Comparison of ENCODE assay signal across 12 cellular contexts in genomic region chr13:108855737-108856387, GRCh38.
DNase-seq lines count a peak whose midpoint lies in the region; ATAC-seq and TF ChIP-seq lines count a peak whose summit lies in the region.
"Had no signal": no experiment of that assay in that cellular context is flagged by ENCODE, and none has a peak within 500 bp of the region (broad histone marks: within the 10 kb centered on the region; RNA-seq: fewer than 3 reads in every experiment).

No MANE protein-coding gene starts in this region.

- H3K4me1 Mint-ChIP-seq in stimulated activated memory B cell treated with anti-CD40 and anti-IgM and Interleukin-4, amounts not matched to agents 10 μg/mL and 1 μg/mL and 100 μg/mL, for 72 hours, result peaks cover 11% of the 10 kb centered on the region

- no peak for TF ChIP-seq CTCF in lower leg skin (IDR thresholded peaks at IDR 0.05)
- TF ChIP-seq CTCF in GM10266 (IDR thresholded peaks at IDR 0.05; ENCODE audit: control insufficient read depth, insufficient read depth, low read depth, missing control alignments), result no peak

- DNase-seq in lower leg skin (ENCODE audit: low spot score in 2 of 2) (no peak), GM10266 (ENCODE audit: extremely low spot score) (no peak)
- no peak for DNase-seq in activated CD4-positive, alpha-beta T cell treated with anti-CD3 and anti-CD28 coated beads for 1 hour
- DNase-seq: DND-41; NCI-H1048; ovary; stimulated activated CD4-positive, alpha-beta T cell treated with anti-CD3 and anti-CD28 coated beads, Interleukin-4, amount 100 ng/mL, for 4 hours had no signal

- no peak for TF ChIP-seq POLR2A in lower leg skin (IDR thresholded peaks at IDR 0.05)

- H3K4me3 Mint-ChIP-seq in stimulated activated memory B cell treated with anti-CD40 and anti-IgM and Interleukin-4, amounts not matched to agents 10 μg/mL and 1 μg/mL and 100 μg/mL, for 72 hours, result peak overlapping the region; percentile 16

- H3K36me3 Mint-ChIP-seq in stimulated activated memory B cell treated with anti-CD40 and anti-IgM and Interleukin-4, amounts not matched to agents 10 μg/mL and 1 μg/mL and 100 μg/mL, for 72 hours, result no peaks in the 10 kb centered on the region

- no peak overlapping the region for H3K4me3 ChIP-seq in lower leg skin (ENCODE audit: low read depth, poor library complexity, severe bottlenecking)
- H3K4me3 ChIP-seq: ovary, suprapubic skin had no signal

- peaks cover 9% of the 10 kb centered on the region for H3K27me3 Mint-ChIP-seq in stimulated activated memory B cell treated with anti-CD40 and anti-IgM and Interleukin-4, amounts not matched to agents 10 μg/mL and 1 μg/mL and 100 μg/mL, for 72 hours

- WGBS in lower leg skin, 2 donors, result 80 to 85% methylated on average over 4 of the region's 4 CpGs

- peak overlapping the region; percentile 51 for H3K27ac Mint-ChIP-seq in stimulated activated memory B cell treated with anti-CD40 and anti-IgM and Interleukin-4, amounts not matched to agents 10 μg/mL and 1 μg/mL and 100 μg/mL, for 72 hours

- ATAC-seq in GM19328 (IDR thresholded peaks at IDR 0.05; ENCODE audit: unreplicated experiment) (peak; percentile 63), HG02623 (IDR thresholded peaks at IDR 0.05; ENCODE audit: unreplicated experiment) (peak; percentile 82), HG03432 (IDR thresholded peaks at IDR 0.05; ENCODE audit: unreplicated experiment) (peak; percentile 91)
- peak; percentile 61 for ATAC-seq in stimulated activated memory B cell treated with anti-CD40 and anti-IgM and Interleukin-4, amounts not matched to agents 10 μg/mL and 1 μg/mL and 100 μg/mL, for 72 hours

- H3K9me3 Mint-ChIP-seq in stimulated activated memory B cell treated with anti-CD40 and anti-IgM and Interleukin-4, amounts not matched to agents 10 μg/mL and 1 μg/mL and 100 μg/mL, for 72 hours, result no peaks in the 10 kb centered on the region

- intact Hi-C loops in lower leg skin (cut with DNase I; ENCODE audit: low total_unique reads), result no loop called here
